In the genomic region with DNA sequence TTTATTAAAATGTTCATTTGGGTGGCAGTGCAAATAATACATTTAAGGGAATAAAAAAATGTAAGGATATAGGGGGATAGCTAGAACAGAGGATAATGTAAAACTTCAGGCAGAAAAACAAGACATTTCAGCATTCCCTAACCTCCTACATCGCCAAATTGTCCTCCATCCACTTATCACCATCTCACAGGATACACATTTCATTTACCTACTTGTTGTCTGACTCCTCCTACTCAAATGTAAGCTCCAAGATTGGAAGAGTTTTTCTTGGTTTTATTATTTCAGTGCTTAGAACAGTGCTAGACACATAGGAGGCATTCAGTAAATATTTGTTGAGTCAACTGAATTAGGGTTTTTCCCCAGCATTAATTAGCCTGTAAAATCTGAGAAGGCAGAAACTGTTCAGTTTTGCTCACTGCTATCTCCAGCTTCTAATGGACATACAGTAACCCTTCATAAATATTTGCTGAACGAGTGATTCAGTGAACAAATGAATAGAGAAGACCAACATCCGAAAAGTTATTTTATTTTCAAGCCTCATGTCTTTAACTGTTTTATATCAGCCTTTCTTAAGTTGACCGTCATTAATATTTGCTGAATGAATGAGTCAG, we compare ENCODE assay signal across 9 cellular contexts. TPM values are rescaled to one million over a fixed set of nuclear protein-coding genes. Genes with fewer than 3 reads are reported as not detected.
DNase-seq lines count a peak whose midpoint lies in the region; ATAC-seq, FAIRE-seq and TF ChIP-seq lines count a peak whose summit lies in the region.
"Had no signal": no experiment of that assay in that cellular context is flagged by ENCODE, and none has a peak within 500 bp of the region (broad histone marks: within the 10 kb centered on the region; RNA-seq: fewer than 3 reads in every experiment).

No MANE protein-coding gene starts in this region.

- H3K23ac ChIP-seq in H1 (ENCODE audit: insufficient read length) = no peak overlapping the region

- H3K9ac ChIP-seq in H1 (replicated peaks in 1 of 4; ENCODE audit: extremely low read depth in 1 of 4, low read depth in 3 of 4, low read length in 3 of 4) = peak overlapping the region in 3 of 4 experiments; percentile 54 to 72 (median 61); a peak in 5 of 7 replicates

- peaks cover 0 to 8% of the 10 kb centered on the region in 2 experiments; a peak in 2 of 4 replicates for H3K9me3 ChIP-seq in H1 (ENCODE audit: insufficient read depth in 2 of 2, low read depth in 1 of 2, low read length in 1 of 2)
- no peaks in the 10 kb centered on the region for H3K9me3 ChIP-seq in pancreas

- H4K5ac ChIP-seq in H1 (ENCODE audit: insufficient read length, low read depth, low read length) = no peak overlapping the region

- POLR2A ChIA-PET in H1 (lab: Charles Lee; ENCODE audit: partially characterized antibody) = interaction anchor here (1.1 kb wide), 2 partner anchors 8 to 11 kb away, joined by 3 to 10 read pairs; no protein-coding TSS in a partner anchor
- POLR2A ChIA-PET in activated CD8-positive, alpha-beta T cell treated with anti-CD3 and anti-CD28 coated beads for 36 hours (lab: Charles Lee) = interaction anchor here (0.6 to 0.9 kb wide), 3 partner anchors 7 to 647 kb away, joined by 3 to 5 read pairs (median 3); no protein-coding TSS in a partner anchor

- H3K4me1 ChIP-seq in H1 (replicated peaks in 1 of 4; ENCODE audit: control insufficient read depth in 3 of 4, insufficient read depth in 4 of 4, low read length in 3 of 4) (peaks cover 0 to 2% (median 0%) of the 10 kb centered on the region in 4 experiments; a peak in 2 of 7 replicates), pancreas (peaks cover 0 to 26% (median 12%) of the 10 kb centered on the region in 3 donors)

- H3K4me3 ChIP-seq in GM12864 (ENCODE audit: low read depth, low read length) (peak overlapping the region; percentile 60), H1 (ENCODE audit: extremely low read depth in 1 of 4, insufficient read depth in 2 of 4, low read depth in 3 of 4, low read length in 4 of 4) (peak overlapping the region; percentile 69 to 87 (median 74)), pancreas (peak overlapping the region; percentile 42 to 70 (median 58))

- TF ChIP-seq POLR2A in H1 (IDR thresholded peaks at IDR 0.05; ENCODE audit: control extremely low read depth in 1 of 2, low read depth in 2 of 2, low read length in 2 of 2) = no peak

- H2BK120ac ChIP-seq in H1 (replicated peaks; ENCODE audit: low read depth, low read length) = no peak overlapping the region

- H3K27ac ChIP-seq in H1 (ENCODE audit: low read depth, low read length) (no peak overlapping the region), pancreas (peak overlapping the region in 3 of 4 donors; percentile 83 to 92 (median 88))

- ATAC-seq in pancreas (peak in 1 of 4 donors; percentile 2), HG03565 (IDR thresholded peaks at IDR 0.05; ENCODE audit: unreplicated experiment) (no peak), GM19455 (IDR thresholded peaks at IDR 0.05; ENCODE audit: unreplicated experiment) (no peak)
- no peak for ATAC-seq in activated CD8-positive, alpha-beta T cell treated with anti-CD3 and anti-CD28 coated beads for 36 hours

- peaks cover 0 to 11% (median 3%) of the 10 kb centered on the region in 4 experiments; a peak in 2 of 8 replicates for H3K36me3 ChIP-seq in H1 (ENCODE audit: control insufficient read depth in 2 of 4, insufficient read depth in 4 of 4, low read length in 3 of 4)
- H3K36me3 ChIP-seq in pancreas = peaks cover 0 to under 1% (median 0%) of the 10 kb centered on the region in 3 donors

- H2AFZ ChIP-seq in H1 (ENCODE audit: low read length) = no peak overlapping the region

- H4K8ac ChIP-seq in H1 (ENCODE audit: extremely low read depth, insufficient read depth, low read length) = no peak overlapping the region

- H3K27me3 Mint-ChIP-seq in activated CD8-positive, alpha-beta T cell treated with anti-CD3 and anti-CD28 coated beads for 36 hours = no peaks in the 10 kb centered on the region
- H3K27me3 Mint-ChIP-seq: activated B cell treated with CpG ODN at 0.5 μM for 24 hours had no signal

- H3K79me2 ChIP-seq in H1 (ENCODE audit: control insufficient read depth in 1 of 2, insufficient read depth in 2 of 2, low read length in 2 of 2) = peaks cover 0 to 35% of the 10 kb centered on the region in 2 experiments; a peak in 3 of 4 replicates

- no peak overlapping the region for H3K56ac ChIP-seq in H1 (replicated peaks; ENCODE audit: insufficient read length, low read depth, low read length)

- peak overlapping the region; percentile 62 to 70 for H3K4me2 ChIP-seq in H1 (ENCODE audit: insufficient read depth in 1 of 2, low read depth in 2 of 2, low read length in 2 of 2)

- H2BK5ac ChIP-seq in H1 (ENCODE audit: low read depth, low read length) = no peak overlapping the region

- no peak overlapping the region for H2BK12ac ChIP-seq in H1 (ENCODE audit: low read depth, low read length)

- DNase-seq in GM12864 (ENCODE audit: low read depth) (no peak), NAMALWA (ENCODE audit: low spot score) (peak; percentile 46), H1 (ENCODE audit: low read depth in 1 of 2, low spot score in 2 of 2) (no peak), pancreas (no peak), ureter (ENCODE audit: low spot score) (no peak)
- no peak for DNase-seq in activated CD8-positive, alpha-beta T cell treated with anti-CD3 and anti-CD28 coated beads for 36 hours
- DNase-seq: activated B cell treated with CpG ODN at 0.5 μM for 24 hours had no signal

- no peak overlapping the region for H2AK5ac ChIP-seq in H1 (ENCODE audit: low read depth, low read length)

- 24% methylated on average over 4 of the region's 4 CpGs; no CpG with 5 or more reads in 1 of the 2 experiments for WGBS in H1 (ENCODE audit: extremely low coverage in 1 of 2, insufficient coverage in 1 of 2, insufficient read length in 1 of 2, insufficient replicate concordance in 2 of 2, low coverage in 1 of 2, low lambda C conversion rate in 2 of 2, missing lambda C conversion rate in 1 of 2), 2 experiments
- 2 to 3% methylated on average over 4 of the region's 4 CpGs for WGBS in pancreas, 2 donors

- peaks cover 0 to 4% of the 10 kb centered on the region in 2 experiments for H4K20me1 ChIP-seq in H1 (replicated peaks in 1 of 2; ENCODE audit: control insufficient read depth in 1 of 2, insufficient read depth in 2 of 2, low read length in 2 of 2)

- H3K23me2 ChIP-seq in H1 (ENCODE audit: low read depth, low read length) = peaks cover 2% of the 10 kb centered on the region; the same call in 1 of the 2 replicates

- intact Hi-C loops in pancreas (cut with DNase I) = loop anchor here in 2 of 3 donors (10.0 kb wide), 1 partner anchor 172 kb away; the partner anchor contains the start of gene SCN1A (in 2 of the 2)
- intact Hi-C loops in activated CD8-positive, alpha-beta T cell treated with anti-CD3 and anti-CD28 coated beads for 36 hours (cut with micrococcal nuclease) = loop anchor here (5.0 kb wide), 1 partner anchor 175 kb away; the partner anchor contains the start of gene SCN1A

- no peak for TF ChIP-seq EP300 in H1 (IDR thresholded peaks at IDR 0.05; ENCODE audit: borderline replicate concordance in 1 of 2, low read depth in 2 of 2, low read length in 2 of 2)

- H3K79me1 ChIP-seq in H1 (ENCODE audit: low read depth, low read length) = no peaks in the 10 kb centered on the region; the same call in 1 of the 2 replicates

- H3K18ac ChIP-seq in H1 (ENCODE audit: extremely low read depth, low read length) = no peak overlapping the region

- H2BK15ac ChIP-seq in H1 (ENCODE audit: low read length) = no peak overlapping the region

- H3K27ac Mint-ChIP-seq in activated CD8-positive, alpha-beta T cell treated with anti-CD3 and anti-CD28 coated beads for 36 hours = no peak overlapping the region
- H3K27ac Mint-ChIP-seq: activated B cell treated with CpG ODN at 0.5 μM for 24 hours had no signal

- no peak overlapping the region for H3K4ac ChIP-seq in H1 (replicated peaks; ENCODE audit: insufficient read length, low read depth, low read length)

- H3K36me3 Mint-ChIP-seq in activated CD8-positive, alpha-beta T cell treated with anti-CD3 and anti-CD28 coated beads for 36 hours (ENCODE audit: low read depth) = peaks cover 14% of the 10 kb centered on the region

- CTCF ChIA-PET in H1 (lab: Charles Lee; ENCODE audit: partially characterized antibody) = interaction anchor here (1.0 to 2.8 kb wide), 8 partner anchors 8 to 961 kb away, joined by 3 to 14 read pairs (median 6); partner anchors contain the start of gene SCN1A
- CTCF ChIA-PET in activated CD8-positive, alpha-beta T cell treated with anti-CD3 and anti-CD28 coated beads for 36 hours (lab: Charles Lee) = interaction anchor here (1.2 to 1.9 kb wide), 10 partner anchors 8 to 176 kb away, joined by 3 to 8 read pairs (median 4); partner anchors contain the start of gene SCN1A

- no peaks in the 10 kb centered on the region for H3K27me3 ChIP-seq in H1 (replicated peaks in 1 of 4; ENCODE audit: control insufficient read depth in 3 of 4, extremely low read depth in 1 of 4, insufficient read depth in 3 of 4, low read length in 3 of 4)
- no peaks in the 10 kb centered on the region for H3K27me3 ChIP-seq in pancreas

- no peak overlapping the region for H4K91ac ChIP-seq in H1 (replicated peaks; ENCODE audit: insufficient read length, low read length)

- H3K4me1 Mint-ChIP-seq in activated CD8-positive, alpha-beta T cell treated with anti-CD3 and anti-CD28 coated beads for 36 hours (ENCODE audit: low read depth) = peaks cover 13% of the 10 kb centered on the region

- FAIRE-seq in H1 (lab: Jason Lieb, UNC) = no peak
- no peak for FAIRE-seq in pancreas (lab: Jason Lieb, UNC)

- H3K14ac ChIP-seq in H1 (ENCODE audit: insufficient read length) = no peak overlapping the region

- no peak overlapping the region for H3K4me3 Mint-ChIP-seq in activated CD8-positive, alpha-beta T cell treated with anti-CD3 and anti-CD28 coated beads for 36 hours
- H3K4me3 Mint-ChIP-seq: activated B cell treated with CpG ODN at 0.5 μM for 24 hours had no signal

- no peak for TF ChIP-seq CTCF in GM12864 (IDR thresholded peaks at IDR 0.05; ENCODE audit: low read depth, low read length, missing control alignments)
- TF ChIP-seq CTCF in H1 (IDR thresholded peaks at IDR 0.05; ENCODE audit: control extremely low read depth in 1 of 3, insufficient read depth in 1 of 3, low read depth in 1 of 3, low read length in 3 of 3) = no peak
- TF ChIP-seq CTCF in pancreas (IDR thresholded peaks at IDR 0.05) = no peak
- TF ChIP-seq CTCF in activated CD8-positive, alpha-beta T cell treated with anti-CD3 and anti-CD28 coated beads for 36 hours (IDR thresholded peaks at IDR 0.05) = no peak

- no peak for TF ChIP-seq RAD21 in H1 (IDR thresholded peaks at IDR 0.05 in 1 of 2, conservative IDR thresholded peaks at IDR 0.05 in 1 of 2; ENCODE audit: low read depth in 2 of 2, low read length in 2 of 2)

- H3K9me3 Mint-ChIP-seq in activated CD8-positive, alpha-beta T cell treated with anti-CD3 and anti-CD28 coated beads for 36 hours = peaks cover 2% of the 10 kb centered on the region
- H3K9me3 Mint-ChIP-seq: activated B cell treated with CpG ODN at 0.5 μM for 24 hours had no signal

- H2BK20ac ChIP-seq in H1 (ENCODE audit: low read length) = no peak overlapping the region

RNA-seq across cellular contexts. Expression of gene TTC21B, which starts 0.9 kb away (rescaled TPM):
- total RNA-seq in H1 (2021; fragmentation: NEBNext Ultra II Directional; extraction: Animal tissue kit (Norgen Biotek cat#: 25700)) = 20.8 and 23.9 TPM in 2 replicates
- polyA plus RNA-seq in H1 (2011; rRNA removed) = 5.1 and 6.9 TPM in 2 replicates
- polyA plus RNA-seq in H1 (2011; cell fraction: cytosol; rRNA removed) = 7.6 TPM
- 12.0 TPM for polyA plus RNA-seq in H1 (2011; cell fraction: nucleus; rRNA removed)
- 8.2 to 12.2 TPM (median 11.8 TPM) in 4 replicates for polyA plus RNA-seq in H1 (2012, experiment 1 of 2)
- polyA plus RNA-seq in H1 (2012, experiment 2 of 2) = 0.49 TPM
- polyA plus RNA-seq in H1 (2013, experiment 1 of 2) = 10.4 TPM
- polyA plus RNA-seq in H1 (2013, experiment 2 of 2) = 9.3 TPM
- polyA minus RNA-seq in H1 (2011; rRNA and poly(A)+ RNA removed) = 24.4 and 42.0 TPM in 2 replicates
- polyA minus RNA-seq in H1 (2011; cell fraction: cytosol; rRNA and poly(A)+ RNA removed) = 11.1 TPM
- 51.4 TPM for polyA minus RNA-seq in H1 (2011; cell fraction: nucleus; rRNA and poly(A)+ RNA removed)
- total RNA-seq in pancreas = 10 to 100 TPM in 2 of 6 donors, 1 to 10 TPM in 4; 5.4 to 14.7 (median 9.2) TPM
- polyA plus RNA-seq in pancreas = 10 to 100 TPM in 1 of 2 donors, 1 to 10 TPM in 1; 5.6 to 12.8 TPM
- total RNA-seq in activated CD8-positive, alpha-beta T cell treated with anti-CD3 and anti-CD28 coated beads for 36 hours = 10 to 100 TPM; 22.1 to 24.1 TPM
- total RNA-seq in ureter = 26.4 TPM
